ENCODE assay signal across 13 cellular contexts in genomic region chr1:147168626-147169058, GRCh38. TPM values are rescaled to one million over a fixed set of nuclear protein-coding genes. Genes with fewer than 3 reads are reported as not detected.
DNase-seq lines count a peak whose midpoint lies in the region; ATAC-seq and TF ChIP-seq lines count a peak whose summit lies in the region.
"Had no signal": no experiment of that assay in that cellular context is flagged by ENCODE, and none has a peak within 500 bp of the region (broad histone marks: within the 10 kb centered on the region; RNA-seq: fewer than 3 reads in every experiment).

No MANE protein-coding gene starts in this region.

- peaks cover 5% of the 10 kb centered on the region for H3K27me3 Mint-ChIP-seq in glutamatergic neuron (ENCODE audit: unreplicated experiment)
- H3K27me3 Mint-ChIP-seq: IgD-negative memory B cell had no signal

- H3K9ac ChIP-seq in HUES48 (ENCODE audit: low read depth, low read length) = 0 out of 2 replicates have a peak overlapping the region, but pooled peaks have one; percentile 10

- H3K4me3 ChIP-seq in ACC112 (ENCODE audit: low read depth, low read length) (peak overlapping the region; percentile 90), HUES48 (ENCODE audit: low read depth, low read length) (peak overlapping the region; percentile 13; the same call in 1 of the 2 replicates), A673 (ENCODE audit: low read depth, low read length, poor library complexity, severe bottlenecking) (no peak overlapping the region)
- H3K4me3 ChIP-seq: prostate gland had no signal

- CTCF ChIA-PET in A673 (lab: Charles Lee) = no interaction called here

- TF ChIP-seq CTCF in A673 (conservative IDR thresholded peaks at IDR 0.05; ENCODE audit: low read depth, low read length) (no peak), glutamatergic neuron (IDR thresholded peaks at IDR 0.05; ENCODE audit: partially characterized antibody, unreplicated experiment) (no peak)

- peaks cover 11% of the 10 kb centered on the region for H3K9me3 Mint-ChIP-seq in glutamatergic neuron (ENCODE audit: unreplicated experiment)
- H3K9me3 Mint-ChIP-seq: CD14-positive monocyte, IgD-negative memory B cell had no signal

- 0 out of 2 replicates have a peak, but pooled peaks cover 7% of the 10 kb centered on the region for H3K36me3 ChIP-seq in ACC112 (ENCODE audit: insufficient read depth, low read length)
- peaks cover 35% of the 10 kb centered on the region for H3K36me3 ChIP-seq in HUES48 (ENCODE audit: control insufficient read depth, insufficient read depth, low read length)
- H3K36me3 ChIP-seq in A673 (ENCODE audit: insufficient read depth, low read length, poor library complexity, severe bottlenecking) = no peaks in the 10 kb centered on the region

- no peak overlapping the region for H3K27ac Mint-ChIP-seq in glutamatergic neuron (ENCODE audit: unreplicated experiment)
- H3K27ac Mint-ChIP-seq: CD14-positive monocyte, IgD-negative memory B cell had no signal

- H2AFZ ChIP-seq in ACC112 (ENCODE audit: low read length, unreplicated experiment) = no peak overlapping the region

- peaks cover 62% of the 10 kb centered on the region for H3K79me2 ChIP-seq in ACC112 (ENCODE audit: control insufficient read depth, insufficient read depth, low read length, unreplicated experiment)

- H3K27me3 ChIP-seq in ACC112 (ENCODE audit: insufficient read depth, low read length) = no peaks in the 10 kb centered on the region
- no peaks in the 10 kb centered on the region for H3K27me3 ChIP-seq in HUES48 (ENCODE audit: control insufficient read depth, insufficient read depth, low read length)
- H3K27me3 ChIP-seq in A673 (replicated peaks; ENCODE audit: insufficient read depth, low read depth, low read length, poor library complexity) = no peaks in the 10 kb centered on the region

- no peaks in the 10 kb centered on the region for H3K36me3 Mint-ChIP-seq in glutamatergic neuron (ENCODE audit: unreplicated experiment)

- intact Hi-C loops in A673 (cut with micrococcal nuclease; ENCODE audit: unreplicated experiment) = no loop called here

- H3K4me1 ChIP-seq in ACC112 (ENCODE audit: control insufficient read depth, insufficient read depth, low read length, unreplicated experiment) = peaks cover 48% of the 10 kb centered on the region
- peaks cover 31% of the 10 kb centered on the region for H3K4me1 ChIP-seq in HUES48 (ENCODE audit: control insufficient read depth, insufficient read depth, low read length)
- H3K4me1 ChIP-seq in A673 (ENCODE audit: insufficient read depth, low read length, poor library complexity, severe bottlenecking) = peaks cover 17% of the 10 kb centered on the region
- H3K4me1 ChIP-seq: prostate gland had no signal

- BruUV-seq in A673 (replicated peaks; lab: Mats Ljungman, UMichigan) = no TSS peak

- ATAC-seq in HG02970 (IDR thresholded peaks at IDR 0.05; ENCODE audit: low FRiP score, unreplicated experiment) = no peak
- ATAC-seq: Panc1 had no signal

- POLR2A ChIA-PET in A673 (lab: Charles Lee; ENCODE audit: low non-redundant PET) = no interaction called here

- H3K4me3 Mint-ChIP-seq in glutamatergic neuron (ENCODE audit: unreplicated experiment) = no peak overlapping the region
- H3K4me3 Mint-ChIP-seq: CD14-positive monocyte had no signal

- DNase-seq in SK-N-DZ (ENCODE audit: low spot score) (peak; percentile 12), glomerular visceral epithelial cell (ENCODE audit: extremely low spot score) (peak; percentile 21), Ammon's horn (ENCODE audit: low spot score) (no peak), A673 (ENCODE audit: low spot score) (no peak), glutamatergic neuron (no peak)
- DNase-seq: activated CD4-positive, alpha-beta T cell treated with anti-CD3 and anti-CD28 coated beads, Interleukin-2, amount 50 U/mL, for 4 hours had no signal

- H3K4me1 Mint-ChIP-seq in glutamatergic neuron (ENCODE audit: low read depth, unreplicated experiment) = peaks cover 10% of the 10 kb centered on the region

- H3K9me3 ChIP-seq in HUES48 (ENCODE audit: control insufficient read depth, insufficient read depth, low read length) (no peaks in the 10 kb centered on the region), A673 (ENCODE audit: low read depth, low read length, poor library complexity, severe bottlenecking) (no peaks in the 10 kb centered on the region)
- H3K9me3 ChIP-seq: prostate gland had no signal

- H3K27ac ChIP-seq in ACC112 (ENCODE audit: low read depth, low read length) (peak overlapping the region; percentile 88), HUES48 (ENCODE audit: low read depth, low read length) (no peak overlapping the region), A673 (ENCODE audit: low read depth, low read length, poor library complexity, severe bottlenecking) (no peak overlapping the region)
- H3K27ac ChIP-seq: prostate gland had no signal

RNA-seq across cellular contexts. Expression of gene PRKAB2, which starts 3.6 kb away (rescaled TPM):
- polyA plus RNA-seq in SK-N-DZ (2014; cell fraction: cytosol; rRNA removed) = 21.5 and 22.8 TPM in 2 replicates
- 38.1 and 47.7 TPM in 2 replicates for polyA plus RNA-seq in SK-N-DZ (2014; cell fraction: nucleus; rRNA removed)
- 14.4 and 15.0 TPM in 2 replicates for total RNA-seq in A673 (2021)
- 26.7 TPM for total RNA-seq in glutamatergic neuron (ENCODE audit: unreplicated experiment)

RNA-seq across cellular contexts. Expression of gene FMO5, which starts 56.5 kb away (rescaled TPM):
- not detected in 2 replicates for polyA plus RNA-seq in SK-N-DZ (2014; cell fraction: cytosol; rRNA removed)
- 0.13 TPM in 1 of 2 replicates, not detected in the other for polyA plus RNA-seq in SK-N-DZ (2014; cell fraction: nucleus; rRNA removed)
- 0.24 and 0.31 TPM in 2 replicates for total RNA-seq in A673 (2021)
- 0.25 TPM for total RNA-seq in glutamatergic neuron (ENCODE audit: unreplicated experiment)

Comparison
In these comparisons a context has a peak if more than half of its experiments do, and no peak if none do; other contexts are left out.
1. DNase-seq: peak in SK-N-DZ (single experiment) and glomerular visceral epithelial cell (single experiment); none in Ammon's horn (single experiment), A673 (single experiment) and glutamatergic neuron (single experiment).